Comparison of ENCODE assay signal across 20 cellular contexts in genomic region chr11:78384231-78384630, GRCh38. TPM values are rescaled to one million over a fixed set of nuclear protein-coding genes. Genes with fewer than 3 reads are reported as not detected.
DNase-seq lines count a peak whose midpoint lies in the region; ATAC-seq and TF ChIP-seq lines count a peak whose summit lies in the region.
"Had no signal": no experiment of that assay in that cellular context is flagged by ENCODE, and none has a peak within 500 bp of the region (broad histone marks: within the 10 kb centered on the region; RNA-seq: fewer than 3 reads in every experiment).

No MANE protein-coding gene starts in this region.

- H3K36me3 Mint-ChIP-seq in CD14-positive monocyte (peaks cover 32 to 53% of the 10 kb centered on the region in 2 donors), Caco-2 (ENCODE audit: insufficient read depth, unreplicated experiment) (peaks cover 35% of the 10 kb centered on the region)
- peaks cover 69% of the 10 kb centered on the region for H3K36me3 Mint-ChIP-seq in dendritic cell treated with granulocyte-macrophage colony-stimulating factor and Interleukin-4, amounts not matched to agents 40 ng/mL and 50 ng/mL, for 4 days (ENCODE audit: low read depth)
- H3K36me3 Mint-ChIP-seq in CD8-positive, alpha-beta T cell = no peaks in the 10 kb centered on the region

- H2BK120ac ChIP-seq in trophoblast cell (ENCODE audit: insufficient read depth, low read length, poor library complexity) = no peak overlapping the region

- H3K27ac Mint-ChIP-seq in CD14-positive monocyte = peak overlapping the region in 5 of 7 donors; percentile 32 to 78 (median 54)
- peak overlapping the region; percentile 39 for H3K27ac Mint-ChIP-seq in Caco-2 (ENCODE audit: unreplicated experiment)
- peak overlapping the region; percentile 51 for H3K27ac Mint-ChIP-seq in dendritic cell treated with granulocyte-macrophage colony-stimulating factor and Interleukin-4, amounts not matched to agents 40 ng/mL and 50 ng/mL, for 4 days
- H3K27ac Mint-ChIP-seq in CD8-positive, alpha-beta T cell = no peak overlapping the region
- H3K27ac Mint-ChIP-seq: HFFc6 had no signal

- no peak overlapping the region for H3K4ac ChIP-seq in trophoblast cell (ENCODE audit: low read depth, low read length)

- H3K14ac ChIP-seq in trophoblast cell (ENCODE audit: low read length) = no peak overlapping the region

- no peak overlapping the region for H3K23ac ChIP-seq in trophoblast cell (ENCODE audit: low read length)

- peaks cover 20% of the 10 kb centered on the region for H3K79me1 ChIP-seq in trophoblast cell (ENCODE audit: low read length)

- no CpG with 5 or more reads among the region's 4 CpGs for WGBS in trophoblast cell (ENCODE audit: extremely low coverage, insufficient coverage, insufficient read length)

- peaks cover 14% of the 10 kb centered on the region for H3K79me2 ChIP-seq in trophoblast cell (ENCODE audit: control insufficient read depth, insufficient read depth, low read length, poor library complexity)

- no peak overlapping the region for H2AFZ ChIP-seq in trophoblast cell (ENCODE audit: insufficient read depth, low read length, poor library complexity)

- no peaks in the 10 kb centered on the region for H3K27me3 Mint-ChIP-seq in CD14-positive monocyte (ENCODE audit: low read depth in 3 of 3)
- H3K27me3 Mint-ChIP-seq in Caco-2 (ENCODE audit: insufficient read depth, unreplicated experiment) = no peaks in the 10 kb centered on the region
- no peaks in the 10 kb centered on the region for H3K27me3 Mint-ChIP-seq in dendritic cell treated with granulocyte-macrophage colony-stimulating factor and Interleukin-4, amounts not matched to agents 40 ng/mL and 50 ng/mL, for 4 days
- no peaks in the 10 kb centered on the region for H3K27me3 Mint-ChIP-seq in CD8-positive, alpha-beta T cell (ENCODE audit: low read depth)
- H3K27me3 Mint-ChIP-seq: CD4-positive, alpha-beta memory T cell had no signal

- no TSS peak for BruUV-seq in Caco-2 (replicated peaks; lab: Mats Ljungman, UMichigan)

- H3K4me3 Mint-ChIP-seq in CD14-positive monocyte (no peak overlapping the region), Caco-2 (ENCODE audit: unreplicated experiment) (no peak overlapping the region)
- no peak overlapping the region for H3K4me3 Mint-ChIP-seq in dendritic cell treated with granulocyte-macrophage colony-stimulating factor and Interleukin-4, amounts not matched to agents 40 ng/mL and 50 ng/mL, for 4 days
- H3K4me3 Mint-ChIP-seq in CD8-positive, alpha-beta T cell = no peak overlapping the region
- H3K4me3 Mint-ChIP-seq: CD4-positive, alpha-beta memory T cell; HFFc6 had no signal

- no peak overlapping the region for H4K12ac ChIP-seq in trophoblast cell (ENCODE audit: low read depth, low read length)

- intact Hi-C loops in CD14-positive monocyte (cut with micrococcal nuclease) = no loop called here
- intact Hi-C loops in Caco-2 (cut with micrococcal nuclease; ENCODE audit: unreplicated experiment) = loop anchor here (5.0 kb wide), 1 partner anchor 197 kb away; the partner anchor contains the start of genes KCTD21 and USP35
- intact Hi-C loops in dendritic cell treated with granulocyte-macrophage colony-stimulating factor and Interleukin-4, amounts not matched to agents 40 ng/mL and 50 ng/mL, for 4 days (cut with micrococcal nuclease) = loop anchor here (5.0 kb wide), 1 partner anchor 67 kb away; no protein-coding TSS in a partner anchor
- intact Hi-C loops in CD8-positive, alpha-beta T cell (cut with DNase I, micrococcal nuclease) = no loop called here

- no peak overlapping the region for H2BK12ac ChIP-seq in trophoblast cell (ENCODE audit: low read length)

- H3K4me1 Mint-ChIP-seq in CD14-positive monocyte (peaks cover 48% of the 10 kb centered on the region), Caco-2 (ENCODE audit: low read depth, unreplicated experiment) (peaks cover 34% of the 10 kb centered on the region)
- H3K4me1 Mint-ChIP-seq in dendritic cell treated with granulocyte-macrophage colony-stimulating factor and Interleukin-4, amounts not matched to agents 40 ng/mL and 50 ng/mL, for 4 days (ENCODE audit: low read depth) = peaks cover 65% of the 10 kb centered on the region
- H3K4me1 Mint-ChIP-seq in CD8-positive, alpha-beta T cell (ENCODE audit: low read depth) = no peaks in the 10 kb centered on the region

- ATAC-seq in GM18858 (IDR thresholded peaks at IDR 0.05; ENCODE audit: unreplicated experiment) = no peak
- ATAC-seq in CD8-positive, alpha-beta T cell = no peak
- ATAC-seq: A549 had no signal

- no peak overlapping the region for H2AK5ac ChIP-seq in trophoblast cell (ENCODE audit: low read length)

- TF ChIP-seq CTCF in CD14-positive monocyte (IDR thresholded peaks at IDR 0.05) = no peak
- TF ChIP-seq CTCF in Caco-2 (IDR thresholded peaks at IDR 0.05; ENCODE audit: insufficient read depth in 1 of 2, low read depth in 1 of 2, low read length in 1 of 2, severe bottlenecking in 1 of 2, unreplicated experiment in 1 of 2) = no peak
- no peak for TF ChIP-seq CTCF in CD8-positive, alpha-beta T cell (IDR thresholded peaks at IDR 0.05)

- no peak overlapping the region for H4K8ac ChIP-seq in trophoblast cell (ENCODE audit: low read depth, low read length)

- H3K4me3 ChIP-seq in Caco-2 (ENCODE audit: low read depth, low read length) = no peak overlapping the region
- no peak overlapping the region for H3K4me3 ChIP-seq in trophoblast cell (ENCODE audit: low read depth, low read length)
- H3K4me3 ChIP-seq in CD8-positive, alpha-beta T cell (ENCODE audit: low read depth, low read length) = no peak overlapping the region
- H3K4me3 ChIP-seq: A549; BLaER1 treated with 17β-estradiol and CSF1 and Interleukin-3, amounts not matched to agents 10 nM and 100 nM; HAP-1 had no signal

- no peak for DNase-seq in CD14-positive monocyte (ENCODE audit: low spot score)
- DNase-seq in Caco-2 = no peak
- DNase-seq in trophoblast cell = peak; percentile 53 to 86
- DNase-seq in superior temporal gyrus (ENCODE audit: extremely low spot score) = no peak
- no peak for DNase-seq in MV-4-11 (lab: John Stamatoyannopoulos, UW)
- no peak for DNase-seq in CD8-positive, alpha-beta T cell
- DNase-seq: 8988T; ACHN; AML-193; BE2C; Calu3; CD4-positive, alpha-beta memory T cell; DMS79 treated with DMSO at 0.1 percent for 48 hours; GOT3; HFFc6 had no signal

- peak overlapping the region; percentile 45 for H3K27ac ChIP-seq in trophoblast cell (ENCODE audit: low read depth, low read length)
- no peak overlapping the region for H3K27ac ChIP-seq in CD8-positive, alpha-beta T cell (ENCODE audit: low read depth, low read length)
- H3K27ac ChIP-seq: A549; BLaER1 treated with 17β-estradiol and CSF1 and Interleukin-3, amounts not matched to agents 10 nM and 100 nM had no signal

- H3K4me2 ChIP-seq in trophoblast cell (ENCODE audit: low read length) = no peak overlapping the region
- H3K4me2 ChIP-seq: A549; BLaER1 treated with 17β-estradiol and CSF1 and Interleukin-3, amounts not matched to agents 10 nM and 100 nM had no signal

- POLR2A ChIA-PET in Caco-2 (lab: Charles Lee) = no interaction called here
- POLR2A ChIA-PET in CD8-positive, alpha-beta T cell (lab: Charles Lee) = no interaction called here

- no peak overlapping the region for H2BK5ac ChIP-seq in trophoblast cell (ENCODE audit: low read depth, low read length, poor library complexity)

- CTCF ChIA-PET in Caco-2 (lab: Charles Lee) = no interaction called here
- CTCF ChIA-PET in CD8-positive, alpha-beta T cell (lab: Charles Lee) = interaction anchor here (1.5 kb wide), 1 partner anchor 33 kb away, joined by 3 read pairs; the partner anchor contains the start of gene GAB2

- H3K27me3 ChIP-seq in Caco-2 (replicated peaks; ENCODE audit: control insufficient read depth, insufficient read depth, low read length) (no peaks in the 10 kb centered on the region), trophoblast cell (ENCODE audit: insufficient read depth, low read length) (no peaks in the 10 kb centered on the region)
- no peaks in the 10 kb centered on the region for H3K27me3 ChIP-seq in CD8-positive, alpha-beta T cell (ENCODE audit: insufficient read depth, low read length)
- H3K27me3 ChIP-seq: BE2C; BLaER1 treated with 17β-estradiol and CSF1 and Interleukin-3, amounts not matched to agents 10 nM and 100 nM had no signal

- H3K9me3 Mint-ChIP-seq in CD14-positive monocyte = peaks cover 2 to 22% (median 8%) of the 10 kb centered on the region in 7 donors
- peaks cover 37% of the 10 kb centered on the region for H3K9me3 Mint-ChIP-seq in Caco-2 (ENCODE audit: unreplicated experiment)
- H3K9me3 Mint-ChIP-seq in dendritic cell treated with granulocyte-macrophage colony-stimulating factor and Interleukin-4, amounts not matched to agents 40 ng/mL and 50 ng/mL, for 4 days = peaks cover 19% of the 10 kb centered on the region
- peaks cover 15% of the 10 kb centered on the region for H3K9me3 Mint-ChIP-seq in CD8-positive, alpha-beta T cell

- H3K4me1 ChIP-seq in Caco-2 = peaks cover 42% of the 10 kb centered on the region
- peaks cover 4 to 14% of the 10 kb centered on the region in 2 experiments for H3K4me1 ChIP-seq in trophoblast cell (ENCODE audit: control insufficient read depth in 1 of 2, insufficient read depth in 2 of 2, low read length in 2 of 2)
- H3K4me1 ChIP-seq in CD8-positive, alpha-beta T cell (ENCODE audit: insufficient read depth, low read length) = no peaks in the 10 kb centered on the region
- H3K4me1 ChIP-seq: A549, BE2C had no signal

- H3K36me3 ChIP-seq in Caco-2 (ENCODE audit: control insufficient read depth, insufficient read depth, low read length) = peaks cover 5% of the 10 kb centered on the region
- H3K36me3 ChIP-seq in trophoblast cell (ENCODE audit: control insufficient read depth in 1 of 2, insufficient read depth in 2 of 2, low read length in 2 of 2) = peaks cover 5 to 7% of the 10 kb centered on the region in 2 experiments
- H3K36me3 ChIP-seq in CD8-positive, alpha-beta T cell (ENCODE audit: insufficient read depth, low read length) = no peaks in the 10 kb centered on the region
- H3K36me3 ChIP-seq: BE2C, HAP-1 had no signal

- no peak overlapping the region for H3K18ac ChIP-seq in trophoblast cell (ENCODE audit: low read length)

- peaks cover 28% of the 10 kb centered on the region for H3K9me3 ChIP-seq in Caco-2
- H3K9me3 ChIP-seq in trophoblast cell (ENCODE audit: insufficient read depth, low read depth, low read length) = peaks cover 9% of the 10 kb centered on the region
- H3K9me3 ChIP-seq in CD8-positive, alpha-beta T cell (ENCODE audit: low read length) = no peaks in the 10 kb centered on the region
- H3K9me3 ChIP-seq: BE2C had no signal

- no peak overlapping the region for H3K9ac ChIP-seq in trophoblast cell (ENCODE audit: low read length)
- H3K9ac ChIP-seq: BLaER1 treated with 17β-estradiol and CSF1 and Interleukin-3, amounts not matched to agents 10 nM and 100 nM had no signal

- H4K91ac ChIP-seq in trophoblast cell (ENCODE audit: low read depth, low read length) = peak overlapping the region; percentile 45

RNA-seq across cellular contexts. Expression of gene GAB2, which starts 33.4 kb away (rescaled TPM):
- polyA plus RNA-seq in CD14-positive monocyte = 1 to 10 TPM; 2.8 to 4.4 TPM
- 58.6 and 67.3 TPM in 2 replicates for total RNA-seq in Caco-2 (2022)
- polyA plus RNA-seq in trophoblast cell (2013) = 105 and 110 TPM in 2 replicates
- total RNA-seq in CD8-positive, alpha-beta T cell = 1 to 10 TPM; 7.9 to 9.0 TPM

Comparison
In these comparisons a context has a peak if more than half of its experiments do, and no peak if none do; other contexts are left out.
1. DNase-seq: peak in trophoblast cell (2 of 2); none in CD14-positive monocyte (single experiment), Caco-2 (0 of 2), superior temporal gyrus (single experiment), MV-4-11 (single experiment) and CD8-positive, alpha-beta T cell (0 of 7).
2. intact Hi-C loops: an anchor here in Caco-2 (5.0 kb wide) and dendritic cell treated with granulocyte-macrophage colony-stimulating factor and Interleukin-4, amounts not matched to agents 40 ng/mL and 50 ng/mL, for 4 days (5.0 kb wide); none called in CD14-positive monocyte and CD8-positive, alpha-beta T cell.